In genomic region chr7:137787577-137787976, GRCh38 we compare ENCODE assay signal across 3 cellular contexts.
TF ChIP-seq lines count a peak whose summit lies in the region.

No MANE protein-coding gene starts in this region.

TF ChIP-seq in HEK293, 187 proteins besides CTCF, POLR2A, EP300 and RAD21:
- TF ChIP-seq ZNF146 (tag by site-specific recombination; IDR thresholded peaks at IDR 0.05) = peak; percentile 60
TF ChIP-seq in HEK293: peak in this region for 1; not testable (repeated sequence) for 186.

TF ChIP-seq in GM12878, 131 proteins besides CTCF, POLR2A, EP300 and RAD21:
- peak; percentile 57; the same call in 1 of the 2 replicates for TF ChIP-seq ZNF217 (IDR thresholded peaks at IDR 0.05)

TF ChIP-seq in K562, 482 proteins besides CTCF, POLR2A, EP300 and RAD21:
- TF ChIP-seq ZNF146 (CRISPR knock-in tag; IDR thresholded peaks at IDR 0.05; ENCODE audit: unreplicated experiment) = peak; percentile 38
